ENCODE assay signal across 1 cellular context in the genomic region with DNA sequence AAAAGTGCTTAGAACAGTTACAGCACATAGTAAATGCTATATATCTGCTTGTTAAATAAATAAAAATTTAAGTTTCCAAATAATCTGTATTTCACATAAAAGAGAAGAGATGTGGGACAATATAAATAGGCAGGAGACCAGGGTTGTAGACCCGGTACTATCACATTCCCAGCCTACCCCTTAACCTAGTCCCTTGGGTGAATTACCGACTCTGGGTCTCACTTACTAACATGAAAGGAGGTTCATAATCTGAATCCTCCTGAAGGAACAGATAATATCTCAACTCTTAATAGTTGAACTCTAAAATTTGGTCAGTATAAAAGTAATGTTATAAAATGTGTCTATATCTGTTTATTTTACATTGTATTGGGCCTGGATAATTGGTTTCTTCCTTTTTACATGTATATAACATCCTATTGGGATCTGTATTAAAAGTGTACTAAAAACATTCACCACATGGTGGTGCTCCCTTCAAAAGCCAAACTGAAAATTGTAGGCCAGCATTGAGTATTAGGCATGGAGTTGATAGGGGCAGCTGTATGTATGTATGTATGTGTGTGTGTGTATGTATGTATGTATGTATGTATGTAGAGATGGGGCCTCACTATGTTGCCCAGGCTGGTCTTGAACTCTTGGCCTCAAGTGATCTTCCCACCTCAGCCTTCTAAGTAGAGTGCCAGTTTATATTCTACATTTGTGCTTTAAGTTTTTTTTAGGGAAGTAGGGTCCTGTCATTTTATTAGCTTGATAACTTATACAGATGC.
TF ChIP-seq lines count a peak whose summit lies in the region.

No MANE protein-coding gene starts in this region.

TF ChIP-seq in HEK293, 187 proteins besides CTCF, POLR2A, EP300 and RAD21 (continued from another document):
- peak; percentile 89 for TF ChIP-seq ZNF654 (tag by site-specific recombination; IDR thresholded peaks at IDR 0.05; ENCODE audit: low read depth)
- peak; percentile 57 for TF ChIP-seq ZBTB20 (tag by site-specific recombination; IDR thresholded peaks at IDR 0.05)
- TF ChIP-seq ZNF664 (tag by site-specific recombination; IDR thresholded peaks at IDR 0.05), result no peak
- TF ChIP-seq ZNF155 (tag by site-specific recombination; IDR thresholded peaks at IDR 0.05), result no peak
- no peak for TF ChIP-seq ZNF600 (tag by site-specific recombination; IDR thresholded peaks at IDR 0.05)
- TF ChIP-seq ZNF121 (tag by site-specific recombination; IDR thresholded peaks at IDR 0.05), result 0 out of 2 replicates have a peak, but pooled peaks have one; percentile 58
